Comparison of ENCODE assay signal across 8 cellular contexts in genomic region chr3:134640872-134641470, GRCh38. TPM values are rescaled to one million over a fixed set of nuclear protein-coding genes. Genes with fewer than 3 reads are reported as not detected.
DNase-seq lines count a peak whose midpoint lies in the region; ATAC-seq, FAIRE-seq and TF ChIP-seq lines count a peak whose summit lies in the region.

No MANE protein-coding gene starts in this region.

- POLR2A ChIA-PET in activated CD4-positive, alpha-beta T cell treated with anti-CD3 and anti-CD28 coated beads, Interleukin-2, amount 10 ng/mL, durations not matched to agents 7 days and 5 days (lab: Charles Lee), result no interaction called here
- POLR2A ChIA-PET in HepG2 (lab: Yijun Ruan, JAX), result no interaction called here

- BruUV-seq in HepG2 (replicated peaks; lab: Mats Ljungman, UMichigan), result no TSS peak

- no peaks in the 10 kb centered on the region for H3K9me3 Mint-ChIP-seq in activated CD4-positive, alpha-beta T cell treated with anti-CD3 and anti-CD28 coated beads, Interleukin-2, amount 10 ng/mL, durations not matched to agents 7 days and 5 days
- H3K9me3 Mint-ChIP-seq in astrocyte (ENCODE audit: unreplicated experiment), result no peaks in the 10 kb centered on the region

- peak; percentile 83 for ATAC-seq in HepG2
- ATAC-seq in GM21526 (IDR thresholded peaks at IDR 0.05; ENCODE audit: low FRiP score, unreplicated experiment), result no peak
- ATAC-seq in HG02870 (IDR thresholded peaks at IDR 0.05; ENCODE audit: unreplicated experiment), result no peak
- no peak for ATAC-seq in HG03442 (IDR thresholded peaks at IDR 0.05; ENCODE audit: unreplicated experiment)

- DNase-seq in activated CD4-positive, alpha-beta T cell treated with anti-CD3 and anti-CD28 coated beads, Interleukin-2, amount 10 ng/mL, durations not matched to agents 7 days and 5 days, result peak; percentile 13
- DNase-seq in activated CD4-positive, alpha-beta T cell treated with anti-CD3 and anti-CD28 coated beads, Interleukin-2, amount 50 U/mL, for 1 hour, result no peak
- peak; percentile 85 for DNase-seq in KBM-7
- no peak for DNase-seq in astrocyte (ENCODE audit: low read depth)
- peak; percentile 26 for DNase-seq in HepG2 (ENCODE audit: low spot score)

- H3K4me1 Mint-ChIP-seq in activated CD4-positive, alpha-beta T cell treated with anti-CD3 and anti-CD28 coated beads, Interleukin-2, amount 10 ng/mL, durations not matched to agents 7 days and 5 days, result no peaks in the 10 kb centered on the region
- no peaks in the 10 kb centered on the region for H3K4me1 Mint-ChIP-seq in astrocyte (ENCODE audit: low read depth, unreplicated experiment)

- H3K4me3 Mint-ChIP-seq in activated CD4-positive, alpha-beta T cell treated with anti-CD3 and anti-CD28 coated beads, Interleukin-2, amount 10 ng/mL, durations not matched to agents 7 days and 5 days, result no peak overlapping the region
- H3K4me3 Mint-ChIP-seq in astrocyte (ENCODE audit: unreplicated experiment), result no peak overlapping the region

- H3K9ac ChIP-seq in astrocyte (ENCODE audit: low read length), result no peak overlapping the region
- H3K9ac ChIP-seq in HepG2 (ENCODE audit: insufficient read depth, low read depth, low read length), result no peak overlapping the region

- TF ChIP-seq POLR2A in HepG2 (IDR thresholded peaks at IDR 0.05; ENCODE audit: insufficient read depth in 1 of 2, low read depth in 2 of 2, low read length in 2 of 2), result no peak

- H4K20me1 ChIP-seq in astrocyte (ENCODE audit: insufficient read depth, low read length) (no peaks in the 10 kb centered on the region), HepG2 (ENCODE audit: insufficient read depth, low read length) (no peaks in the 10 kb centered on the region; the same call in 1 of the 2 replicates)

- H3K79me2 ChIP-seq in astrocyte (ENCODE audit: insufficient read depth, low read length) (no peaks in the 10 kb centered on the region), HepG2 (ENCODE audit: insufficient read depth, low read length) (no peaks in the 10 kb centered on the region)

- H3K4me3 ChIP-seq in astrocyte (ENCODE audit: insufficient read depth, low read depth, low read length), result no peak overlapping the region
- no peak overlapping the region for H3K4me3 ChIP-seq in HepG2 (replicated peaks in 1 of 3; ENCODE audit: insufficient read depth in 1 of 3, low read depth in 2 of 3, low read length in 3 of 3)

- H3K4me2 ChIP-seq in astrocyte (ENCODE audit: low read length), result no peak overlapping the region
- no peak overlapping the region for H3K4me2 ChIP-seq in HepG2 (ENCODE audit: low read depth, low read length)

- H3K9me3 ChIP-seq in astrocyte (ENCODE audit: insufficient read depth, low read depth, low read length), result no peaks in the 10 kb centered on the region
- no peaks in the 10 kb centered on the region for H3K9me3 ChIP-seq in HepG2 (ENCODE audit: low read length)

- H2AFZ ChIP-seq in astrocyte (ENCODE audit: low read depth, low read length) (no peak overlapping the region), HepG2 (ENCODE audit: low read length) (no peak overlapping the region)

- FAIRE-seq in astrocyte (lab: Jason Lieb, UNC) (no peak), HepG2 (lab: Jason Lieb, UNC) (peak; percentile 76)

- no peak overlapping the region for H3K27ac Mint-ChIP-seq in activated CD4-positive, alpha-beta T cell treated with anti-CD3 and anti-CD28 coated beads, Interleukin-2, amount 10 ng/mL, durations not matched to agents 7 days and 5 days
- no peak overlapping the region for H3K27ac Mint-ChIP-seq in astrocyte (ENCODE audit: unreplicated experiment)

- H3K27me3 Mint-ChIP-seq in activated CD4-positive, alpha-beta T cell treated with anti-CD3 and anti-CD28 coated beads, Interleukin-2, amount 10 ng/mL, durations not matched to agents 7 days and 5 days, result no peaks in the 10 kb centered on the region
- H3K27me3 Mint-ChIP-seq in astrocyte (ENCODE audit: low read depth, unreplicated experiment), result peaks cover 22% of the 10 kb centered on the region

- H3K27me3 ChIP-seq in astrocyte (ENCODE audit: insufficient read depth, low read length) (no peaks in the 10 kb centered on the region), HepG2 (ENCODE audit: control insufficient read depth in 1 of 2, insufficient read depth in 2 of 2, low read length in 2 of 2) (peaks cover 0 to 4% of the 10 kb centered on the region in 2 experiments; a peak in 2 of 5 replicates)

- H3K27ac ChIP-seq in astrocyte (ENCODE audit: low read depth, low read length), result no peak overlapping the region
- no peak overlapping the region for H3K27ac ChIP-seq in HepG2 (ENCODE audit: extremely low read length, insufficient read depth, low read length)

- intact Hi-C loops in HepG2 (cut with micrococcal nuclease; ENCODE audit: unreplicated experiment), result loop anchor here (1.0 to 2.0 kb wide), 2 partner anchors 40 to 332 kb away; no protein-coding TSS in a partner anchor

- TF ChIP-seq RAD21 in HepG2 (CRISPR knock-in tag; IDR thresholded peaks at IDR 0.05), result no peak

- H3K36me3 Mint-ChIP-seq in activated CD4-positive, alpha-beta T cell treated with anti-CD3 and anti-CD28 coated beads, Interleukin-2, amount 10 ng/mL, durations not matched to agents 7 days and 5 days (ENCODE audit: low read depth), result no peaks in the 10 kb centered on the region
- no peaks in the 10 kb centered on the region for H3K36me3 Mint-ChIP-seq in astrocyte (ENCODE audit: low read depth, unreplicated experiment)

- in situ Hi-C loops in KBM-7 (cut with MboI; ENCODE audit: low pct_unique_long_range_greater_than_20kb, low sequenced_read_pairs), result no loop called here
- in situ Hi-C loops in HepG2 (cut with HindIII; ENCODE audit: extremely low pct_ligation_motif_present, low pct_unique_long_range_greater_than_20kb), result loop anchor here (5.0 kb wide), 1 partner anchor 39 kb away; no protein-coding TSS in a partner anchor

- CTCF ChIA-PET in activated CD4-positive, alpha-beta T cell treated with anti-CD3 and anti-CD28 coated beads, Interleukin-2, amount 10 ng/mL, durations not matched to agents 7 days and 5 days (lab: Charles Lee), result no interaction called here
- CTCF ChIA-PET in HepG2 (lab: Yijun Ruan, JAX; ENCODE audit: low intra/inter-chr PET ratio, low total read pairs), result interaction anchor here (1.5 kb wide), 1 partner anchor 40 kb away, joined by 14 read pairs; no protein-coding TSS in a partner anchor

- 37% methylated on average over 4 of the region's 4 CpGs for WGBS in HepG2 (ENCODE audit: low lambda C conversion rate)

- H3K4me1 ChIP-seq in astrocyte (ENCODE audit: insufficient read depth, low read length) (no peaks in the 10 kb centered on the region), HepG2 (ENCODE audit: insufficient read depth, low read length) (peaks cover 8% of the 10 kb centered on the region)

- TF ChIP-seq EP300 in HepG2 (IDR thresholded peaks at IDR 0.05; ENCODE audit: low read depth in 2 of 2, low read length in 2 of 2) (no peak), HepG2 (CRISPR knock-in tag; IDR thresholded peaks at IDR 0.05; ENCODE audit: borderline replicate concordance) (no peak)

- TF ChIP-seq CTCF in astrocyte (IDR thresholded peaks at IDR 0.05; ENCODE audit: insufficient read depth, low read depth, low read length), result peak; percentile 53
- peak; percentile 57 for TF ChIP-seq CTCF in HepG2 (CRISPR knock-in tag; IDR thresholded peaks at IDR 0.05)

- no peaks in the 10 kb centered on the region for H3K36me3 ChIP-seq in astrocyte (ENCODE audit: insufficient read depth, low read length)
- H3K36me3 ChIP-seq in HepG2 (replicated peaks in 1 of 2; ENCODE audit: control insufficient read depth in 1 of 2, insufficient read depth in 2 of 2, low read length in 2 of 2), result no peaks in the 10 kb centered on the region

TF ChIP-seq in HepG2, 621 proteins besides CTCF, POLR2A, EP300 and RAD21:
- TF ChIP-seq TOPORS (CRISPR knock-in tag; IDR thresholded peaks at IDR 0.05) (no peak), ZNF562 (CRISPR knock-in tag; IDR thresholded peaks at IDR 0.05; ENCODE audit: borderline replicate concordance) (no peak), SMC3 (IDR thresholded peaks at IDR 0.05; ENCODE audit: low read length) (peak; percentile 51; the same call in 1 of the 2 replicates), STAG1 (CRISPR knock-in tag; IDR thresholded peaks at IDR 0.05) (peak; percentile 24; the same call in 1 of the 2 replicates), WIZ (CRISPR knock-in tag; IDR thresholded peaks at IDR 0.05) (no peak)

RNA-seq across cellular contexts. Expression of gene KY, which starts 9.9 kb away (rescaled TPM):
- not detected for total RNA-seq in activated CD4-positive, alpha-beta T cell treated with anti-CD3 and anti-CD28 coated beads, Interleukin-2, amount 10 ng/mL, durations not matched to agents 7 days and 5 days
- 0.11 TPM in 1 of 2 replicates, not detected in the other for total RNA-seq in astrocyte
- not detected in 2 replicates for total RNA-seq in HepG2 (2016; rRNA removed; fragmentation: Illumina TruSeq; extraction: Trizol)
- not detected in 2 replicates for total RNA-seq in HepG2 (2016; cell fraction: cytosol; rRNA removed; fragmentation: Illumina TruSeq; extraction: Trizol; ENCODE audit: low read depth)
- not detected in 2 replicates for total RNA-seq in HepG2 (2016; cell fraction: insoluble cytoplasmic fraction; rRNA removed; fragmentation: Illumina TruSeq; extraction: Trizol)
- not detected in 2 replicates for total RNA-seq in HepG2 (2016; cell fraction: membrane; rRNA removed; fragmentation: Illumina TruSeq; extraction: Trizol)
- total RNA-seq in HepG2 (2016; cell fraction: nucleus; rRNA removed; fragmentation: Illumina TruSeq; extraction: Trizol), result not detected in 2 replicates
- polyA plus RNA-seq in HepG2 (2011; rRNA removed), result not detected in 2 replicates
- not detected in 2 replicates for polyA plus RNA-seq in HepG2 (2011; cell fraction: cytosol; rRNA removed)
- not detected in 2 replicates for polyA plus RNA-seq in HepG2 (2011; cell fraction: nucleus; rRNA removed)
- not detected in 2 replicates for polyA plus RNA-seq in HepG2 (2012)
- polyA plus RNA-seq in HepG2 (2016; cell fraction: cytosol; fragmentation: Illumina TruSeq; extraction: Trizol; ENCODE audit: low read depth), result not detected in 2 replicates
- polyA plus RNA-seq in HepG2 (2016; cell fraction: insoluble cytoplasmic fraction; fragmentation: Illumina TruSeq; extraction: Trizol; ENCODE audit: low read depth), result not detected in 2 replicates
- not detected in 2 replicates for polyA plus RNA-seq in HepG2 (2016; cell fraction: membrane; fragmentation: Illumina TruSeq; extraction: Trizol; ENCODE audit: low read depth)
- polyA plus RNA-seq in HepG2 (2016; cell fraction: nucleus; fragmentation: Illumina TruSeq; extraction: Trizol; ENCODE audit: insufficient read depth, low read depth), result not detected in 2 replicates
- 0.05 TPM in 1 of 2 replicates, not detected in the other for polyA minus RNA-seq in HepG2 (2011; rRNA and poly(A)+ RNA removed; ENCODE audit: low replicate concordance)
- polyA minus RNA-seq in HepG2 (2011; cell fraction: cytosol; rRNA and poly(A)+ RNA removed), result not detected in 2 replicates
- polyA minus RNA-seq in HepG2 (2011; cell fraction: nucleus; rRNA and poly(A)+ RNA removed), result not detected in 2 replicates

Comparison
In these comparisons a context has a peak if more than half of its experiments do, and no peak if none do; other contexts are left out.
1. DNase-seq: peak in activated CD4-positive, alpha-beta T cell treated with anti-CD3 and anti-CD28 coated beads, Interleukin-2, amount 10 ng/mL, durations not matched to agents 7 days and 5 days (single experiment), KBM-7 (single experiment) and HepG2 (single experiment); none in activated CD4-positive, alpha-beta T cell treated with anti-CD3 and anti-CD28 coated beads, Interleukin-2, amount 50 U/mL, for 1 hour (single experiment) and astrocyte (single experiment).